Comparison of ENCODE assay signal across 1 cellular context in the genomic region with DNA sequence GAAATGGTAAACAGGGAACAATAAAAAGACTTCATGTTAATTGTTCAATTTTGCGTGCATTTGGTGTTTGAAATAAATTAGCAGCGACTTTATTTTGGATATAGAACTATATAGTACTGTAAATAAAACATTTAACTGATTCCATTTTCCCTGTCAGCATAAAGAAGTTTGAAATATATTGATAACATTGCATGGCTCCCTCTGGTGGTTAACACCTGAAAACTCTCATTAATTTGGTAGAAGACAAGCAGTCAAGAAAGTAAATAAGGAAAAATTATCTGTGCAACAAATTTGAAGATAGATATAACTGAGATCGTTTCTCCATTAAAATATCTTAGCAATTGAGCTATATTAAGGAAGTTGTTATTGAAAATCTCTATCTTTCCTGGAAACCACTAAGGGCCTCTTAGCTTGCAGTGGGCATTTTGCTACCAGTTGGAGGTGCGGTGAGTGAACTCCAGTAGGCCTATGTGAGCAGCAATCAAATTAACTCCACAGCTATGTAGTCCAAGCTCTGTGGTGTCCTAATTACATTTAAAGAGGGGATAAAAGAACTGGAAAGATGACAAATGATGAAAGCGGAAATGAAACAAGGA.
TF ChIP-seq lines count a peak whose summit lies in the region.

No MANE protein-coding gene starts in this region.

TF ChIP-seq in HepG2, 621 proteins besides CTCF, POLR2A, EP300 and RAD21 (continued from another document):
- TF ChIP-seq, protein P1, sequence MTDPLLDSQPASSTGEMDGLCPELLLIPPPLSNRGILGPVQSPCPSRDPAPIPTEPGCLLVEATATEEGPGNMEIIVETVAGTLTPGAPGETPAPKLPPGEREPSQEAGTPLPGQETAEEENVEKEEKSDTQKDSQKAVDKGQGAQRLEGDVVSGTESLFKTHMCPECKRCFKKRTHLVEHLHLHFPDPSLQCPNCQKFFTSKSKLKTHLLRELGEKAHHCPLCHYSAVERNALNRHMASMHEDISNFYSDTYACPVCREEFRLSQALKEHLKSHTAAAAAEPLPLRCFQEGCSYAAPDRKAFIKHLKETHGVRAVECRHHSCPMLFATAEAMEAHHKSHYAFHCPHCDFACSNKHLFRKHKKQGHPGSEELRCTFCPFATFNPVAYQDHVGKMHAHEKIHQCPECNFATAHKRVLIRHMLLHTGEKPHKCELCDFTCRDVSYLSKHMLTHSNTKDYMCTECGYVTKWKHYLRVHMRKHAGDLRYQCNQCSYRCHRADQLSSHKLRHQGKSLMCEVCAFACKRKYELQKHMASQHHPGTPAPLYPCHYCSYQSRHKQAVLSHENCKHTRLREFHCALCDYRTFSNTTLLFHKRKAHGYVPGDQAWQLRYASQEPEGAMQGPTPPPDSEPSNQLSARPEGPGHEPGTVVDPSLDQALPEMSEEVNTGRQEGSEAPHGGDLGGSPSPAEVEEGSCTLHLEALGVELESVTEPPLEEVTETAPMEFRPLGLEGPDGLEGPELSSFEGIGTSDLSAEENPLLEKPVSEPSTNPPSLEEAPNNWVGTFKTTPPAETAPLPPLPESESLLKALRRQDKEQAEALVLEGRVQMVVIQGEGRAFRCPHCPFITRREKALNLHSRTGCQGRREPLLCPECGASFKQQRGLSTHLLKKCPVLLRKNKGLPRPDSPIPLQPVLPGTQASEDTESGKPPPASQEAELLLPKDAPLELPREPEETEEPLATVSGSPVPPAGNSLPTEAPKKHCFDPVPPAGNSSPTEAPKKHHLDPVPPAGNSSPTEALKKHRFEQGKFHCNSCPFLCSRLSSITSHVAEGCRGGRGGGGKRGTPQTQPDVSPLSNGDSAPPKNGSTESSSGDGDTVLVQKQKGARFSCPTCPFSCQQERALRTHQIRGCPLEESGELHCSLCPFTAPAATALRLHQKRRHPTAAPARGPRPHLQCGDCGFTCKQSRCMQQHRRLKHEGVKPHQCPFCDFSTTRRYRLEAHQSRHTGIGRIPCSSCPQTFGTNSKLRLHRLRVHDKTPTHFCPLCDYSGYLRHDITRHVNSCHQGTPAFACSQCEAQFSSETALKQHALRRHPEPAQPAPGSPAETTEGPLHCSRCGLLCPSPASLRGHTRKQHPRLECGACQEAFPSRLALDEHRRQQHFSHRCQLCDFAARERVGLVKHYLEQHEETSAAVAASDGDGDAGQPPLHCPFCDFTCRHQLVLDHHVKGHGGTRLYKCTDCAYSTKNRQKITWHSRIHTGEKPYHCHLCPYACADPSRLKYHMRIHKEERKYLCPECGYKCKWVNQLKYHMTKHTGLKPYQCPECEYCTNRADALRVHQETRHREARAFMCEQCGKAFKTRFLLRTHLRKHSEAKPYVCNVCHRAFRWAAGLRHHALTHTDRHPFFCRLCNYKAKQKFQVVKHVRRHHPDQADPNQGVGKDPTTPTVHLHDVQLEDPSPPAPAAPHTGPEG (CRISPR knock-in tag; IDR thresholded peaks at IDR 0.05) = no peak
TF ChIP-seq in HepG2: peak in this region for 5.
